ENCODE assay signal across 8 cellular contexts in genomic region chr2:133421516-133422324, GRCh38.
A peak's percentile ranks its signal among the peaks of the same experiment; 100 is the strongest.
DNase-seq lines count a peak whose midpoint lies in the region; ATAC-seq and TF ChIP-seq lines count a peak whose summit lies in the region.

No MANE protein-coding gene starts in this region.

- H3K36me3 ChIP-seq in mucosa of descending colon (ENCODE audit: low read depth), result no peaks in the 10 kb centered on the region
- no peaks in the 10 kb centered on the region for H3K36me3 ChIP-seq in thyroid gland

- H3K27me3 ChIP-seq in thyroid gland, result no peaks in the 10 kb centered on the region

- H3K4me1 ChIP-seq in mucosa of descending colon (ENCODE audit: low read depth) (no peaks in the 10 kb centered on the region), thyroid gland (peaks cover 0 to 4% of the 10 kb centered on the region in 2 donors)

- TF ChIP-seq CTCF in mucosa of descending colon (IDR thresholded peaks at IDR 0.05), result no peak
- TF ChIP-seq CTCF in thyroid gland (IDR thresholded peaks at IDR 0.05), result no peak

- H3K4me3 ChIP-seq in mucosa of descending colon, result no peak overlapping the region
- H3K4me3 ChIP-seq in thyroid gland (replicated peaks in 1 of 3), result no peak overlapping the region

- DNase-seq in SK-N-DZ (ENCODE audit: low spot score), result peak; percentile 69
- peak in 2 of 3 donors; percentile 45 to 66 for DNase-seq in mucosa of descending colon
- DNase-seq in hippocampal formation (lab: John Stamatoyannopoulos, UW), result no peak
- DNase-seq in thyroid gland, result no peak
- DNase-seq in NK-92 treated with Interleukin-12 subunit alpha and Interleukin-12 subunit beta, amount 100 ng/mL, for 24 hours (lab: John Stamatoyannopoulos, UW), result no peak
- DNase-seq in NCI-H2107 (lab: John Stamatoyannopoulos, UW), result no peak

- H3K27ac ChIP-seq in thyroid gland, result no peak overlapping the region

- intact Hi-C loops in mucosa of descending colon (cut with DNase I, micrococcal nuclease), result no loop called here
- intact Hi-C loops in thyroid gland (cut with DNase I), result no loop called here

- no peak for TF ChIP-seq POLR2A in thyroid gland (IDR thresholded peaks at IDR 0.05)

- 71 to 75% methylated on average over 4 of the region's 4 CpGs for WGBS in thyroid gland, 2 donors

- H3K9me3 ChIP-seq in mucosa of descending colon, result no peaks in the 10 kb centered on the region
- H3K9me3 ChIP-seq in thyroid gland, result no peaks in the 10 kb centered on the region

- ATAC-seq in GM19043 (IDR thresholded peaks at IDR 0.05; ENCODE audit: low read depth, unreplicated experiment) (peak; percentile 93), HG03095 (IDR thresholded peaks at IDR 0.05; ENCODE audit: unreplicated experiment) (peak; percentile 87), mucosa of descending colon (peak; percentile 99)

Comparison
In these comparisons a context has a peak if more than half of its experiments do, and no peak if none do; other contexts are left out.
1. DNase-seq: peak in SK-N-DZ (single experiment) and mucosa of descending colon (2 of 3); none in hippocampal formation (0 of 2), thyroid gland (0 of 2), NK-92 treated with Interleukin-12 subunit alpha and Interleukin-12 subunit beta, amount 100 ng/mL, for 24 hours (single experiment) and NCI-H2107 (single experiment).
2. Peak in every context shown above with its lines, with median percentiles within 50 percentile points of each other: ATAC-seq.